ENCODE assay signal across 8 cellular contexts in genomic region chr2:38875227-38875575, GRCh38. TPM values are rescaled to one million over a fixed set of nuclear protein-coding genes. Genes with fewer than 3 reads are reported as not detected.
DNase-seq lines count a peak whose midpoint lies in the region; ATAC-seq and TF ChIP-seq lines count a peak whose summit lies in the region.

No MANE protein-coding gene starts in this region.

- no peaks in the 10 kb centered on the region for H3K27me3 Mint-ChIP-seq in CD4-positive, CD25-positive, alpha-beta regulatory T cell

- TF ChIP-seq CTCF in cardiac fibroblast (IDR thresholded peaks at IDR 0.05; ENCODE audit: low read depth, low read length), result no peak

- no peak for DNase-seq in CD4-positive, CD25-positive, alpha-beta regulatory T cell
- no peak for DNase-seq in cardiac fibroblast (ENCODE audit: low read depth in 2 of 2)
- no peak for DNase-seq in NCI-H1417 (lab: John Stamatoyannopoulos, UW)
- DNase-seq in D341Med (ENCODE audit: low spot score), result no peak

- peaks cover 16% of the 10 kb centered on the region for H3K4me1 ChIP-seq in CD4-positive, CD25-positive, alpha-beta regulatory T cell (ENCODE audit: control insufficient read depth, insufficient read depth, low read length, poor library complexity, severe bottlenecking)
- no peaks in the 10 kb centered on the region for H3K4me1 ChIP-seq in HUES64 (ENCODE audit: insufficient read depth, low read length)
- H3K4me1 ChIP-seq in mononuclear cell (ENCODE audit: insufficient read depth, low read length), result peaks cover 19% of the 10 kb centered on the region

- ATAC-seq in CD4-positive, CD25-positive, alpha-beta regulatory T cell (ENCODE audit: low read depth in 2 of 2), result no peak
- ATAC-seq in GM21526 (IDR thresholded peaks at IDR 0.05; ENCODE audit: low FRiP score, unreplicated experiment), result no peak
- ATAC-seq in GM21737 (IDR thresholded peaks at IDR 0.05; ENCODE audit: unreplicated experiment), result no peak

- peak overlapping the region; percentile 72 to 99 (median 98) for H3K27ac Mint-ChIP-seq in CD4-positive, CD25-positive, alpha-beta regulatory T cell

- H3K27me3 ChIP-seq in CD4-positive, CD25-positive, alpha-beta regulatory T cell (ENCODE audit: control insufficient read depth, insufficient read depth, low read length), result no peaks in the 10 kb centered on the region
- H3K27me3 ChIP-seq in HUES64 (ENCODE audit: insufficient read depth, low read length) (no peaks in the 10 kb centered on the region), mononuclear cell (ENCODE audit: insufficient read depth, low read length) (no peaks in the 10 kb centered on the region)

- under 1% methylated on average over 10 of the region's 10 CpGs for WGBS in HUES64

- peaks cover 0 to 1% of the 10 kb centered on the region in 2 experiments for H3K9me3 ChIP-seq in CD4-positive, CD25-positive, alpha-beta regulatory T cell (ENCODE audit: control insufficient read depth in 2 of 2, low read length in 2 of 2)
- no peaks in the 10 kb centered on the region for H3K9me3 ChIP-seq in HUES64 (ENCODE audit: insufficient read depth, low read depth, low read length)
- no peaks in the 10 kb centered on the region for H3K9me3 ChIP-seq in mononuclear cell (ENCODE audit: low read depth, low read length)

- peak overlapping the region; percentile 59 for H3K27ac ChIP-seq in CD4-positive, CD25-positive, alpha-beta regulatory T cell (ENCODE audit: insufficient read depth, low read length, poor library complexity, severe bottlenecking)
- no peak overlapping the region for H3K27ac ChIP-seq in HUES64 (ENCODE audit: low read depth, low read length)

- no peaks in the 10 kb centered on the region for H3K36me3 ChIP-seq in CD4-positive, CD25-positive, alpha-beta regulatory T cell (ENCODE audit: control insufficient read depth, insufficient read depth, low read length)
- no peaks in the 10 kb centered on the region for H3K36me3 ChIP-seq in HUES64 (ENCODE audit: insufficient read depth, low read length)

- H3K4me3 Mint-ChIP-seq in CD4-positive, CD25-positive, alpha-beta regulatory T cell, result peak overlapping the region; percentile 85 to 100 (median 96)

- H3K9ac ChIP-seq in HUES64 (ENCODE audit: low read depth, low read length), result peak overlapping the region; percentile 71; the same call in 1 of the 2 replicates

- H3K36me3 Mint-ChIP-seq in CD4-positive, CD25-positive, alpha-beta regulatory T cell, result peaks cover 15% of the 10 kb centered on the region

- peaks cover 23 to 38% (median 28%) of the 10 kb centered on the region in 4 donors for H3K4me1 Mint-ChIP-seq in CD4-positive, CD25-positive, alpha-beta regulatory T cell

- H3K4me3 ChIP-seq in CD4-positive, CD25-positive, alpha-beta regulatory T cell (ENCODE audit: low read depth, low read length), result peak overlapping the region; percentile 79
- H3K4me3 ChIP-seq in HUES64 (ENCODE audit: low read length) (peak overlapping the region; percentile 83), cardiac fibroblast (replicated peaks in 1 of 2; ENCODE audit: low read depth in 2 of 2, low read length in 2 of 2) (peak overlapping the region; percentile 92 to 98), mononuclear cell (ENCODE audit: low read length) (peak overlapping the region; percentile 95)

- H3K9me3 Mint-ChIP-seq in CD4-positive, CD25-positive, alpha-beta regulatory T cell, result peaks cover 0 to 11% (median 4%) of the 10 kb centered on the region in 7 donors

RNA-seq across cellular contexts. Expression of gene DHX57, which starts 0.5 kb away (rescaled TPM):
- 18.0 TPM for total RNA-seq in CD4-positive, CD25-positive, alpha-beta regulatory T cell
- polyA plus RNA-seq in CD4-positive, CD25-positive, alpha-beta regulatory T cell, result 1 to 10 TPM; 6.2 to 9.2 (median 7.4) TPM
- 24.6 TPM for polyA plus RNA-seq in HUES64 (2013, experiment 1 of 2)
- polyA plus RNA-seq in HUES64 (2013, experiment 2 of 2), result 22.3 TPM
- 19.2 TPM for total RNA-seq in mononuclear cell

RNA-seq across cellular contexts. Expression of gene MORN2, which starts 0.6 kb away (rescaled TPM):
- 1.5 TPM for total RNA-seq in CD4-positive, CD25-positive, alpha-beta regulatory T cell
- polyA plus RNA-seq in CD4-positive, CD25-positive, alpha-beta regulatory T cell, result 1 to 10 TPM; 4.5 to 8.0 (median 6.3) TPM
- 12.6 TPM for polyA plus RNA-seq in HUES64 (2013, experiment 1 of 2)
- polyA plus RNA-seq in HUES64 (2013, experiment 2 of 2), result 14.3 TPM
- total RNA-seq in mononuclear cell, result 1.2 TPM

RNA-seq across cellular contexts. Expression of gene ARHGEF33, which starts 14.5 kb away (rescaled TPM):
- total RNA-seq in CD4-positive, CD25-positive, alpha-beta regulatory T cell, result not detected
- polyA plus RNA-seq in CD4-positive, CD25-positive, alpha-beta regulatory T cell, result under 1 TPM in 1 of 4 donors, not detected in 3; 0.16 TPM
- 0.60 TPM for polyA plus RNA-seq in HUES64 (2013, experiment 1 of 2)
- 0.51 TPM for polyA plus RNA-seq in HUES64 (2013, experiment 2 of 2)
- under 0.01 TPM for total RNA-seq in mononuclear cell
